1 cellular context compared by ENCODE assay signal in the genomic region with DNA sequence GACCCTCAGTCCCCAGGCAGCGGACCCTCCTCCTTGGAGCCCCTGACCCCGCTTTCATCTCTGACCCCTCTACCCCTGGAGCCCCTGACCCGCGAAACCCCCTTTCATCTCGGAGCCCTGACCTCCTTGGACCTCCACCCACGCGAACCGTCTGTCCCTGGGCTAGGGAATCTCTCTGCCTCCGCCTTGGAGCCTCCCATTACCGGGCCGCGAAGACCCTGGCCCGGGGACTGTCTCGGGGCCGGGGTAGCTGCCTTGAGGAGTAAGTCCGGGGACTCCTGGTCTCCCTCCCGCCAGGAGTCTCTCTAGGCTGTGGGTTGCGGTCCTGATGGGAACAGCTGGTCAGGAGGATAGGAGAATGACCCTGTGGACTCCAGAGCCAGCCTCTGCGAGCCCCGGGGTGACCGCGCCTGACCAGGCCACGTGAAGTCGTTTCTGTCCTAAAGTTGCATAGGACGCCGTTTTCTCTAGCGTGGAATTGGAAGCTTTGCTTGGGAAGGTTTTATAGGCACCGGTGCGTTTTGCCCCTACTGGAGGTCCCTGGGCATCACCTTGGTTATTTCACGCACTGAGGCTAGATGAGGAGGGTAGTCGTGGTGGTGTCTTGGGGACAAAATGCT.
TF ChIP-seq lines count a peak whose summit lies in the region.

No MANE protein-coding gene starts in this region.

TF ChIP-seq in GM12878, 131 proteins besides CTCF, POLR2A, EP300 and RAD21:
- TF ChIP-seq, protein P1, sequence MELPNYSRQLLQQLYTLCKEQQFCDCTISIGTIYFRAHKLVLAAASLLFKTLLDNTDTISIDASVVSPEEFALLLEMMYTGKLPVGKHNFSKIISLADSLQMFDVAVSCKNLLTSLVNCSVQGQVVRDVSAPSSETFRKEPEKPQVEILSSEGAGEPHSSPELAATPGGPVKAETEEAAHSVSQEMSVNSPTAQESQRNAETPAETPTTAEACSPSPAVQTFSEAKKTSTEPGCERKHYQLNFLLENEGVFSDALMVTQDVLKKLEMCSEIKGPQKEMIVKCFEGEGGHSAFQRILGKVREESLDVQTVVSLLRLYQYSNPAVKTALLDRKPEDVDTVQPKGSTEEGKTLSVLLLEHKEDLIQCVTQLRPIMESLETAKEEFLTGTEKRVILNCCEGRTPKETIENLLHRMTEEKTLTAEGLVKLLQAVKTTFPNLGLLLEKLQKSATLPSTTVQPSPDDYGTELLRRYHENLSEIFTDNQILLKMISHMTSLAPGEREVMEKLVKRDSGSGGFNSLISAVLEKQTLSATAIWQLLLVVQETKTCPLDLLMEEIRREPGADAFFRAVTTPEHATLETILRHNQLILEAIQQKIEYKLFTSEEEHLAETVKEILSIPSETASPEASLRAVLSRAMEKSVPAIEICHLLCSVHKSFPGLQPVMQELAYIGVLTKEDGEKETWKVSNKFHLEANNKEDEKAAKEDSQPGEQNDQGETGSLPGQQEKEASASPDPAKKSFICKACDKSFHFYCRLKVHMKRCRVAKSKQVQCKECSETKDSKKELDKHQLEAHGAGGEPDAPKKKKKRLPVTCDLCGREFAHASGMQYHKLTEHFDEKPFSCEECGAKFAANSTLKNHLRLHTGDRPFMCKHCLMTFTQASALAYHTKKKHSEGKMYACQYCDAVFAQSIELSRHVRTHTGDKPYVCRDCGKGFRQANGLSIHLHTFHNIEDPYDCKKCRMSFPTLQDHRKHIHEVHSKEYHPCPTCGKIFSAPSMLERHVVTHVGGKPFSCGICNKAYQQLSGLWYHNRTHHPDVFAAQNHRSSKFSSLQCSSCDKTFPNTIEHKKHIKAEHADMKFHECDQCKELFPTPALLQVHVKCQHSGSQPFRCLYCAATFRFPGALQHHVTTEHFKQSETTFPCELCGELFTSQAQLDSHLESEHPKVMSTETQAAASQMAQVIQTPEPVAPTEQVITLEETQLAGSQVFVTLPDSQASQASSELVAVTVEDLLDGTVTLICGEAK (IDR thresholded peaks at IDR 0.05; ENCODE audit: borderline replicate concordance) = peak; percentile 23; the same call in 1 of the 2 replicates
- TF ChIP-seq EGR1 (IDR thresholded peaks at IDR 0.05; ENCODE audit: borderline replicate concordance in 1 of 2, low read depth in 2 of 2, low read length in 2 of 2) (peak in 1 of 2 experiments; percentile 61; a peak in 1 of 3 replicates), TAF1 (IDR thresholded peaks at IDR 0.05; ENCODE audit: borderline replicate concordance, low read depth, low read length) (no peak), EED (IDR thresholded peaks at IDR 0.05; ENCODE audit: low read depth) (0 out of 2 replicates have a peak, but pooled peaks have one; percentile 35), IKZF2 (IDR thresholded peaks at IDR 0.05) (peak in 1 of 2 experiments; percentile 38; a peak in 1 of 4 replicates), NR2F1 (conservative IDR thresholded peaks at IDR 0.05) (0 out of 2 replicates have a peak, but pooled peaks have one; percentile 48)
- TF ChIP-seq, protein P2, sequence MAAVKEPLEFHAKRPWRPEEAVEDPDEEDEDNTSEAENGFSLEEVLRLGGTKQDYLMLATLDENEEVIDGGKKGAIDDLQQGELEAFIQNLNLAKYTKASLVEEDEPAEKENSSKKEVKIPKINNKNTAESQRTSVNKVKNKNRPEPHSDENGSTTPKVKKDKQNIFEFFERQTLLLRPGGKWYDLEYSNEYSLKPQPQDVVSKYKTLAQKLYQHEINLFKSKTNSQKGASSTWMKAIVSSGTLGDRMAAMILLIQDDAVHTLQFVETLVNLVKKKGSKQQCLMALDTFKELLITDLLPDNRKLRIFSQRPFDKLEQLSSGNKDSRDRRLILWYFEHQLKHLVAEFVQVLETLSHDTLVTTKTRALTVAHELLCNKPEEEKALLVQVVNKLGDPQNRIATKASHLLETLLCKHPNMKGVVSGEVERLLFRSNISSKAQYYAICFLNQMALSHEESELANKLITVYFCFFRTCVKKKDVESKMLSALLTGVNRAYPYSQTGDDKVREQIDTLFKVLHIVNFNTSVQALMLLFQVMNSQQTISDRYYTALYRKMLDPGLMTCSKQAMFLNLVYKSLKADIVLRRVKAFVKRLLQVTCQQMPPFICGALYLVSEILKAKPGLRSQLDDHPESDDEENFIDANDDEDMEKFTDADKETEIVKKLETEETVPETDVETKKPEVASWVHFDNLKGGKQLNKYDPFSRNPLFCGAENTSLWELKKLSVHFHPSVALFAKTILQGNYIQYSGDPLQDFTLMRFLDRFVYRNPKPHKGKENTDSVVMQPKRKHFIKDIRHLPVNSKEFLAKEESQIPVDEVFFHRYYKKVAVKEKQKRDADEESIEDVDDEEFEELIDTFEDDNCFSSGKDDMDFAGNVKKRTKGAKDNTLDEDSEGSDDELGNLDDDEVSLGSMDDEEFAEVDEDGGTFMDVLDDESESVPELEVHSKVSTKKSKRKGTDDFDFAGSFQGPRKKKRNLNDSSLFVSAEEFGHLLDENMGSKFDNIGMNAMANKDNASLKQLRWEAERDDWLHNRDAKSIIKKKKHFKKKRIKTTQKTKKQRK (IDR thresholded peaks at IDR 0.05; ENCODE audit: low read depth, low read length) = no peak
- TF ChIP-seq, protein P3, sequence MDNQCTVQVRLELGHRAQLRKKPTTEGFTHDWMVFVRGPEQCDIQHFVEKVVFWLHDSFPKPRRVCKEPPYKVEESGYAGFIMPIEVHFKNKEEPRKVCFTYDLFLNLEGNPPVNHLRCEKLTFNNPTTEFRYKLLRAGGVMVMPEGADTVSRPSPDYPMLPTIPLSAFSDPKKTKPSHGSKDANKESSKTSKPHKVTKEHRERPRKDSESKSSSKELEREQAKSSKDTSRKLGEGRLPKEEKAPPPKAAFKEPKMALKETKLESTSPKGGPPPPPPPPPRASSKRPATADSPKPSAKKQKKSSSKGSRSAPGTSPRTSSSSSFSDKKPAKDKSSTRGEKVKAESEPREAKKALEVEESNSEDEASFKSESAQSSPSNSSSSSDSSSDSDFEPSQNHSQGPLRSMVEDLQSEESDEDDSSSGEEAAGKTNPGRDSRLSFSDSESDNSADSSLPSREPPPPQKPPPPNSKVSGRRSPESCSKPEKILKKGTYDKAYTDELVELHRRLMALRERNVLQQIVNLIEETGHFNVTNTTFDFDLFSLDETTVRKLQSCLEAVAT (IDR thresholded peaks at IDR 0.05) = 0 out of 2 replicates have a peak, but pooled peaks have one; percentile 55
TF ChIP-seq in GM12878: peak in this region for 6.
